ENCODE assay signal across 30 cellular contexts in the genomic region with DNA sequence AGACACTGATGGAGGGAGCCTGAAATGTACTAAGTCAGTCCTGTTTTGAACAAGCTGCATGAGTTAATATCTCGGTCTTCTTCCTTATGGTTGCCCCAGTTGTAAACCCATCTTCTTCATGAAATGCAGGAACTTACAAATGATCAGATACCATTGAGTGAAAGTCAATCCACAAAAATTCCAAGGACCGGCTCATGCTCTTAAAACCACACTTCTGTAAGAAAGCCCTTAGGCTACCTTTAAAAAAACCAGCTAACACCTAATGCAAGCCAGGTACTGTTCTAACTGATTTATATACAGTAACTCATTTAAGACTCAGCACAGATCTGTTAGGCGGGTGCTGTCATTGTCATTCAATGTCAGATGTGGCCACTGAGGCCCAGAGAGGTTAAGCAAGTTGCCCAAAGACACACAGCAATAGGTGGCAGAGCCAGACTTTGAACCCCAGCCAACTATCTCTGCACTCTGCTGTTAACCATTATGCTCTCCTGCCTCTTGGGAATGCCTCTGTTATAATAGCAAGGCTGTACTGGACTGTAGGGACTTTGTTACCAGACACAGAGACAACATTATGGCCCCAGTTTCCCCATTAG.
"Had no signal": no experiment of that assay in that cellular context is flagged by ENCODE, and none has a peak within 500 bp of the region (broad histone marks: within the 10 kb centered on the region; RNA-seq: fewer than 3 reads in every experiment).

No MANE protein-coding gene starts in this region.

- H3K36me3 ChIP-seq: left lung, lower lobe of right lung, ovary, right atrium auricular region, stomach, suprapubic skin, thoracic aorta, tibial artery, upper lobe of right lung had no signal

- H3K4me3 ChIP-seq: left lung, lower lobe of right lung, mucosa of descending colon, ovary, right atrium auricular region, skin epidermis, stomach, suprapubic skin, thoracic aorta, tibial artery, upper lobe of right lung had no signal

- FAIRE-seq: islet of Langerhans, kidney, urothelium cell line had no signal

- H3K9me3 ChIP-seq: left lung, lower lobe of right lung, mucosa of descending colon, ovary, right atrium auricular region, stomach, suprapubic skin, thoracic aorta, tibial artery, upper lobe of right lung had no signal

- H3K36me3 Mint-ChIP-seq: immature natural killer cell; mesothelial cell of epicardium; natural killer cell treated with Interleukin-12 subunit alpha and Interleukin-12 subunit beta and Interleukin-15 and Interleukin-18, amount 100 ng/mL, for 72 hours; stimulated activated naive B cell treated with anti-CD40 and anti-IgM and Interleukin-4, amounts not matched to agents 10 μg/mL and 1 μg/mL and 100 μg/mL, for 72 hours had no signal

- H3K4me1 Mint-ChIP-seq: immature natural killer cell; naive thymus-derived CD4-positive, alpha-beta T cell; stimulated activated naive B cell treated with anti-CD40 and anti-IgM and Interleukin-4, amounts not matched to agents 10 μg/mL and 1 μg/mL and 100 μg/mL, for 72 hours had no signal

- H3K9me3 Mint-ChIP-seq: immature natural killer cell; mesothelial cell of epicardium; natural killer cell treated with Interleukin-12 subunit alpha and Interleukin-12 subunit beta and Interleukin-15 and Interleukin-18, amount 100 ng/mL, for 72 hours had no signal

- DNase-seq: hypothalamus; immature natural killer cell; kidney; left colon; left lung; lower lobe of right lung; mesendoderm; mucosa of descending colon; naive thymus-derived CD4-positive, alpha-beta T cell; ovary; stimulated activated CD4-positive, alpha-beta T cell treated with anti-CD3 and anti-CD28 coated beads, Interleukin-12 subunit alpha, Interleukin-12 subunit beta, amount 100 ng/mL, for 4 hours; stimulated activated CD4-positive, alpha-beta T cell treated with anti-CD3 and anti-CD28 coated beads, Interleukin-15, amount 100 ng/mL, for 24 hours; stimulated activated CD4-positive, alpha-beta T cell treated with anti-CD3 and anti-CD28 coated beads, Interleukin-2, amount 100 ng/mL, for 24 hours; stimulated activated CD4-positive, alpha-beta T cell treated with anti-CD3 and anti-CD28 coated beads, Interleukin-4, amount 100 ng/mL, for 1 hour; stimulated activated naive B cell treated with anti-CD40 and anti-IgM and Interleukin-4, amounts not matched to agents 10 μg/mL and 1 μg/mL and 100 μg/mL, for 72 hours; stimulated activated naive CD8-positive, alpha-beta T cell treated with anti-CD3 and anti-CD28 coated beads, Interleukin-15, Interleukin-2, amounts not matched to agents 100 U/mL and 50 U/mL, for 24 hours; stomach; tibial artery; trophoblast cell; upper lobe of right lung had no signal

- H3K27ac Mint-ChIP-seq: immature natural killer cell; mesothelial cell of epicardium; naive thymus-derived CD4-positive, alpha-beta T cell; natural killer cell treated with Interleukin-12 subunit alpha and Interleukin-12 subunit beta and Interleukin-15 and Interleukin-18, amount 100 ng/mL, for 72 hours; progenitor cell of endocrine pancreas; stimulated activated naive B cell treated with anti-CD40 and anti-IgM and Interleukin-4, amounts not matched to agents 10 μg/mL and 1 μg/mL and 100 μg/mL, for 72 hours had no signal

- H3K27me3 ChIP-seq: left lung, ovary, right atrium auricular region, stomach, tibial artery, upper lobe of right lung had no signal

- H3K27ac ChIP-seq: left lung, lower lobe of right lung, ovary, right atrium auricular region, skin epidermis, stomach, suprapubic skin, thoracic aorta, tibial artery, upper lobe of right lung had no signal

- H3K4me3 Mint-ChIP-seq: immature natural killer cell; mesothelial cell of epicardium; naive thymus-derived CD4-positive, alpha-beta T cell; natural killer cell treated with Interleukin-12 subunit alpha and Interleukin-12 subunit beta and Interleukin-15 and Interleukin-18, amount 100 ng/mL, for 72 hours; stimulated activated naive B cell treated with anti-CD40 and anti-IgM and Interleukin-4, amounts not matched to agents 10 μg/mL and 1 μg/mL and 100 μg/mL, for 72 hours had no signal

- H3K27me3 Mint-ChIP-seq: progenitor cell of endocrine pancreas had no signal

- ATAC-seq: left colon; left lung; lower lobe of right lung; mucosa of descending colon; naive thymus-derived CD4-positive, alpha-beta T cell; natural killer cell treated with Interleukin-12 subunit alpha and Interleukin-12 subunit beta and Interleukin-15 and Interleukin-18, amount 100 ng/mL, for 72 hours; sciatic nerve; stimulated activated naive B cell treated with anti-CD40 and anti-IgM and Interleukin-4, amounts not matched to agents 10 μg/mL and 1 μg/mL and 100 μg/mL, for 72 hours; stimulated activated naive CD8-positive, alpha-beta T cell treated with anti-CD3 and anti-CD28 coated beads, Interleukin-15, Interleukin-2, amounts not matched to agents 100 U/mL and 50 U/mL, for 24 hours; upper lobe of right lung had no signal

- H3K4me1 ChIP-seq: lower lobe of right lung, stomach, suprapubic skin, upper lobe of right lung had no signal
